13 cellular contexts compared by ENCODE assay signal in genomic region chr6:119501798-119502483, GRCh38.
DNase-seq lines count a peak whose midpoint lies in the region; ATAC-seq and TF ChIP-seq lines count a peak whose summit lies in the region.
"Had no signal": no experiment of that assay in that cellular context is flagged by ENCODE, and none has a peak within 500 bp of the region (broad histone marks: within the 10 kb centered on the region; RNA-seq: fewer than 3 reads in every experiment).

No MANE protein-coding gene starts in this region.

- no peak overlapping the region for H3K4me3 Mint-ChIP-seq in activated T-cell treated with anti-CD3 and anti-CD28 coated beads, Interleukin-2, amount 50 U/mL, for 72 hours
- H3K4me3 Mint-ChIP-seq: IgD-negative memory B cell had no signal

- intact Hi-C loops in heart right ventricle (cut with DNase I), result no loop called here

- no peaks in the 10 kb centered on the region for H3K4me1 Mint-ChIP-seq in activated T-cell treated with anti-CD3 and anti-CD28 coated beads, Interleukin-2, amount 50 U/mL, for 72 hours (ENCODE audit: low read depth)

- no peaks in the 10 kb centered on the region for H3K36me3 ChIP-seq in heart right ventricle

- no peaks in the 10 kb centered on the region for H3K27me3 Mint-ChIP-seq in activated T-cell treated with anti-CD3 and anti-CD28 coated beads, Interleukin-2, amount 50 U/mL, for 72 hours (ENCODE audit: low read depth)
- H3K27me3 Mint-ChIP-seq: IgD-negative memory B cell had no signal

- no peak overlapping the region for H3K4me3 ChIP-seq in heart right ventricle

- 68 to 72% methylated on average over 4 of the region's 4 CpGs for WGBS in heart right ventricle, 2 donors

- DNase-seq in medulla oblongata (ENCODE audit: extremely low spot score) (peak; percentile 5), heart right ventricle (no peak), anterior cingulate cortex (lab: John Stamatoyannopoulos, UW) (no peak)
- DNase-seq in activated T-cell treated with anti-CD3 and anti-CD28 coated beads, Interleukin-2, amount 50 U/mL, for 72 hours, result no peak
- DNase-seq: activated naive CD4-positive, alpha-beta T cell treated with anti-CD3 and anti-CD28 coated beads, Interleukin-2, amount 50 U/mL, for 16 hours; DMS 273 treated with DMSO at 0.1 percent for 48 hours; left colon; NCI-H226; SHP77 treated with DMSO at 0.1 percent for 48 hours had no signal

- no peaks in the 10 kb centered on the region for H3K4me1 ChIP-seq in heart right ventricle

- no peaks in the 10 kb centered on the region for H3K9me3 Mint-ChIP-seq in activated T-cell treated with anti-CD3 and anti-CD28 coated beads, Interleukin-2, amount 50 U/mL, for 72 hours
- H3K9me3 Mint-ChIP-seq: IgD-negative memory B cell had no signal

- no peak overlapping the region for H3K27ac ChIP-seq in heart right ventricle

- TF ChIP-seq CTCF in heart right ventricle (IDR thresholded peaks at IDR 0.05), result no peak

- no peaks in the 10 kb centered on the region for H3K9me3 ChIP-seq in heart right ventricle

- no peak overlapping the region for H3K27ac Mint-ChIP-seq in activated T-cell treated with anti-CD3 and anti-CD28 coated beads, Interleukin-2, amount 50 U/mL, for 72 hours
- H3K27ac Mint-ChIP-seq: IgD-negative memory B cell had no signal

- ATAC-seq in GM19324 (IDR thresholded peaks at IDR 0.05; ENCODE audit: low FRiP score, unreplicated experiment) (peak; percentile 88), GM21825 (IDR thresholded peaks at IDR 0.05; ENCODE audit: unreplicated experiment) (peak; percentile 68), HG03280 (IDR thresholded peaks at IDR 0.05; ENCODE audit: unreplicated experiment) (peak; percentile 89), heart right ventricle (no peak)
- no peak for ATAC-seq in activated T-cell treated with anti-CD3 and anti-CD28 coated beads, Interleukin-2, amount 50 U/mL, for 72 hours (replicated peaks in 1 of 2)
- ATAC-seq: left colon had no signal

- no peaks in the 10 kb centered on the region for H3K27me3 ChIP-seq in heart right ventricle

- H3K36me3 Mint-ChIP-seq in activated T-cell treated with anti-CD3 and anti-CD28 coated beads, Interleukin-2, amount 50 U/mL, for 72 hours (ENCODE audit: insufficient read depth in 2 of 2), result no peaks in the 10 kb centered on the region
- H3K36me3 Mint-ChIP-seq: IgD-negative memory B cell had no signal

Comparison
In these comparisons a context has a peak if more than half of its experiments do, and no peak if none do; other contexts are left out.
1. ATAC-seq: peak in GM19324 (single experiment), GM21825 (single experiment) and HG03280 (single experiment); none in heart right ventricle (0 of 8) and activated T-cell treated with anti-CD3 and anti-CD28 coated beads, Interleukin-2, amount 50 U/mL, for 72 hours (0 of 2).